ENCODE assay signal across 1 cellular context in genomic region chr10:110502851-110503301, GRCh38.
TF ChIP-seq lines count a peak whose summit lies in the region.

No MANE protein-coding gene starts in this region.

TF ChIP-seq in GM12878, 131 proteins besides CTCF, POLR2A, EP300 and RAD21 (continued from another document and continues in another):
- TF ChIP-seq BCLAF1 (IDR thresholded peaks at IDR 0.05), result no peak
- no peak for TF ChIP-seq RUNX3 (IDR thresholded peaks at IDR 0.05; ENCODE audit: low read length)
- TF ChIP-seq HCFC1 (IDR thresholded peaks at IDR 0.05; ENCODE audit: low read length), result no peak
- TF ChIP-seq BCL3 (IDR thresholded peaks at IDR 0.05; ENCODE audit: borderline replicate concordance, insufficient read depth, low read depth, low read length, poor library complexity, severe bottlenecking), result peak; percentile 46
- TF ChIP-seq CEBPB (IDR thresholded peaks at IDR 0.05; ENCODE audit: borderline replicate concordance in 1 of 2, low read depth in 2 of 2, low read length in 2 of 2), result no peak
- peak; percentile 98 for TF ChIP-seq IKZF2 (IDR thresholded peaks at IDR 0.05)
- no peak for TF ChIP-seq ESRRA (IDR thresholded peaks at IDR 0.05; ENCODE audit: low read length)
- TF ChIP-seq ZBTB4 (CRISPR knock-in tag; IDR thresholded peaks at IDR 0.05), result no peak
- TF ChIP-seq SRF (IDR thresholded peaks at IDR 0.05; ENCODE audit: low read depth in 2 of 2, low read length in 2 of 2), result 0 out of 4 replicates have a peak, but pooled peaks of 1 of the 2 experiments have one; percentile 37
- 0 out of 2 replicates have a peak, but pooled peaks have one; percentile 25 for TF ChIP-seq YY1 (IDR thresholded peaks at IDR 0.05; ENCODE audit: low read depth, low read length)
- TF ChIP-seq ZNF622 (IDR thresholded peaks at IDR 0.05), result no peak
- TF ChIP-seq MTA2 (IDR thresholded peaks at IDR 0.05; ENCODE audit: low read depth), result peak; percentile 79
- TF ChIP-seq NFYA (IDR thresholded peaks at IDR 0.05; ENCODE audit: borderline replicate concordance, low read depth, low read length), result no peak
- peak; percentile 66 to 67; a peak in 2 of 4 replicates for TF ChIP-seq BHLHE40 (IDR thresholded peaks at IDR 0.05; ENCODE audit: borderline replicate concordance in 1 of 2, low read depth in 2 of 2, low read length in 1 of 2)
- TF ChIP-seq, protein P1, sequence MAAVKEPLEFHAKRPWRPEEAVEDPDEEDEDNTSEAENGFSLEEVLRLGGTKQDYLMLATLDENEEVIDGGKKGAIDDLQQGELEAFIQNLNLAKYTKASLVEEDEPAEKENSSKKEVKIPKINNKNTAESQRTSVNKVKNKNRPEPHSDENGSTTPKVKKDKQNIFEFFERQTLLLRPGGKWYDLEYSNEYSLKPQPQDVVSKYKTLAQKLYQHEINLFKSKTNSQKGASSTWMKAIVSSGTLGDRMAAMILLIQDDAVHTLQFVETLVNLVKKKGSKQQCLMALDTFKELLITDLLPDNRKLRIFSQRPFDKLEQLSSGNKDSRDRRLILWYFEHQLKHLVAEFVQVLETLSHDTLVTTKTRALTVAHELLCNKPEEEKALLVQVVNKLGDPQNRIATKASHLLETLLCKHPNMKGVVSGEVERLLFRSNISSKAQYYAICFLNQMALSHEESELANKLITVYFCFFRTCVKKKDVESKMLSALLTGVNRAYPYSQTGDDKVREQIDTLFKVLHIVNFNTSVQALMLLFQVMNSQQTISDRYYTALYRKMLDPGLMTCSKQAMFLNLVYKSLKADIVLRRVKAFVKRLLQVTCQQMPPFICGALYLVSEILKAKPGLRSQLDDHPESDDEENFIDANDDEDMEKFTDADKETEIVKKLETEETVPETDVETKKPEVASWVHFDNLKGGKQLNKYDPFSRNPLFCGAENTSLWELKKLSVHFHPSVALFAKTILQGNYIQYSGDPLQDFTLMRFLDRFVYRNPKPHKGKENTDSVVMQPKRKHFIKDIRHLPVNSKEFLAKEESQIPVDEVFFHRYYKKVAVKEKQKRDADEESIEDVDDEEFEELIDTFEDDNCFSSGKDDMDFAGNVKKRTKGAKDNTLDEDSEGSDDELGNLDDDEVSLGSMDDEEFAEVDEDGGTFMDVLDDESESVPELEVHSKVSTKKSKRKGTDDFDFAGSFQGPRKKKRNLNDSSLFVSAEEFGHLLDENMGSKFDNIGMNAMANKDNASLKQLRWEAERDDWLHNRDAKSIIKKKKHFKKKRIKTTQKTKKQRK (IDR thresholded peaks at IDR 0.05; ENCODE audit: low read depth, low read length), result no peak
- TF ChIP-seq ZZZ3 (IDR thresholded peaks at IDR 0.05; ENCODE audit: control insufficient read depth, insufficient read length, low read depth), result no peak
- TF ChIP-seq GATAD2B (conservative IDR thresholded peaks at IDR 0.05; ENCODE audit: low read depth), result peak; percentile 55; the same call in 1 of the 2 replicates
- TF ChIP-seq ATF2 (IDR thresholded peaks at IDR 0.05; ENCODE audit: low read length), result no peak
- TF ChIP-seq ZNF384 (IDR thresholded peaks at IDR 0.05; ENCODE audit: borderline replicate concordance, low read depth, low read length), result no peak
- TF ChIP-seq SMC3 (IDR thresholded peaks at IDR 0.05; ENCODE audit: borderline replicate concordance, low read length), result peak; percentile 24; the same call in 1 of the 2 replicates
- TF ChIP-seq POLR2AphosphoS5 (IDR thresholded peaks at IDR 0.05; ENCODE audit: low read length), result peak; percentile 91
- TF ChIP-seq IRF5 (IDR thresholded peaks at IDR 0.05; ENCODE audit: borderline replicate concordance), result no peak
- TF ChIP-seq TARDBP (IDR thresholded peaks at IDR 0.05; ENCODE audit: borderline replicate concordance), result 0 out of 2 replicates have a peak, but pooled peaks have one; percentile 30
- TF ChIP-seq, protein P2, sequence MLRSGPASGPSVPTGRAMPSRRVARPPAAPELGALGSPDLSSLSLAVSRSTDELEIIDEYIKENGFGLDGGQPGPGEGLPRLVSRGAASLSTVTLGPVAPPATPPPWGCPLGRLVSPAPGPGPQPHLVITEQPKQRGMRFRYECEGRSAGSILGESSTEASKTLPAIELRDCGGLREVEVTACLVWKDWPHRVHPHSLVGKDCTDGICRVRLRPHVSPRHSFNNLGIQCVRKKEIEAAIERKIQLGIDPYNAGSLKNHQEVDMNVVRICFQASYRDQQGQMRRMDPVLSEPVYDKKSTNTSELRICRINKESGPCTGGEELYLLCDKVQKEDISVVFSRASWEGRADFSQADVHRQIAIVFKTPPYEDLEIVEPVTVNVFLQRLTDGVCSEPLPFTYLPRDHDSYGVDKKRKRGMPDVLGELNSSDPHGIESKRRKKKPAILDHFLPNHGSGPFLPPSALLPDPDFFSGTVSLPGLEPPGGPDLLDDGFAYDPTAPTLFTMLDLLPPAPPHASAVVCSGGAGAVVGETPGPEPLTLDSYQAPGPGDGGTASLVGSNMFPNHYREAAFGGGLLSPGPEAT (IDR thresholded peaks at IDR 0.05; ENCODE audit: low read depth), result peak; percentile 85
- TF ChIP-seq JUNB (IDR thresholded peaks at IDR 0.05), result peak; percentile 79
- peak; percentile 89 for TF ChIP-seq DPF2 (IDR thresholded peaks at IDR 0.05)
- TF ChIP-seq SP1 (IDR thresholded peaks at IDR 0.05; ENCODE audit: low read depth, low read length), result peak; percentile 34
- peak; percentile 86 for TF ChIP-seq TCF7 (IDR thresholded peaks at IDR 0.05; ENCODE audit: borderline replicate concordance)
- TF ChIP-seq CHD4 (IDR thresholded peaks at IDR 0.05), result no peak
- no peak for TF ChIP-seq ZNF217 (IDR thresholded peaks at IDR 0.05)
- peak; percentile 62 for TF ChIP-seq MEF2B (IDR thresholded peaks at IDR 0.05; ENCODE audit: partially characterized antibody, poor library complexity, severe bottlenecking)
- TF ChIP-seq, protein P3, sequence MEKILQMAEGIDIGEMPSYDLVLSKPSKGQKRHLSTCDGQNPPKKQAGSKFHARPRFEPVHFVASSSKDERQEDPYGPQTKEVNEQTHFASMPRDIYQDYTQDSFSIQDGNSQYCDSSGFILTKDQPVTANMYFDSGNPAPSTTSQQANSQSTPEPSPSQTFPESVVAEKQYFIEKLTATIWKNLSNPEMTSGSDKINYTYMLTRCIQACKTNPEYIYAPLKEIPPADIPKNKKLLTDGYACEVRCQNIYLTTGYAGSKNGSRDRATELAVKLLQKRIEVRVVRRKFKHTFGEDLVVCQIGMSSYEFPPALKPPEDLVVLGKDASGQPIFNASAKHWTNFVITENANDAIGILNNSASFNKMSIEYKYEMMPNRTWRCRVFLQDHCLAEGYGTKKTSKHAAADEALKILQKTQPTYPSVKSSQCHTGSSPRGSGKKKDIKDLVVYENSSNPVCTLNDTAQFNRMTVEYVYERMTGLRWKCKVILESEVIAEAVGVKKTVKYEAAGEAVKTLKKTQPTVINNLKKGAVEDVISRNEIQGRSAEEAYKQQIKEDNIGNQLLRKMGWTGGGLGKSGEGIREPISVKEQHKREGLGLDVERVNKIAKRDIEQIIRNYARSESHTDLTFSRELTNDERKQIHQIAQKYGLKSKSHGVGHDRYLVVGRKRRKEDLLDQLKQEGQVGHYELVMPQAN (conservative IDR thresholded peaks at IDR 0.05), result peak; percentile 38; the same call in 1 of the 2 replicates
- no peak for TF ChIP-seq EZH2 (IDR thresholded peaks at IDR 0.05; ENCODE audit: borderline replicate concordance, control insufficient read depth, low read depth, low read length)
- peak; percentile 97 for TF ChIP-seq IKZF1 (conservative IDR thresholded peaks at IDR 0.05)
- peak; percentile 67; the same call in 1 of the 2 replicates for TF ChIP-seq MEF2A (IDR thresholded peaks at IDR 0.05; ENCODE audit: insufficient read depth, low read depth, low read length)
- 0 out of 2 replicates have a peak, but pooled peaks have one; percentile 41 for TF ChIP-seq MYB (IDR thresholded peaks at IDR 0.05; ENCODE audit: borderline replicate concordance, low read depth, low read length)
